Comparison of ENCODE assay signal across 11 cellular contexts in genomic region chr14:61397607-61398006, GRCh38.
"Had no signal": no experiment of that assay in that cellular context is flagged by ENCODE, and none has a peak within 500 bp of the region (broad histone marks: within the 10 kb centered on the region; RNA-seq: fewer than 3 reads in every experiment).

No MANE protein-coding gene starts in this region.

- H3K4me1 Mint-ChIP-seq: stimulated activated memory B cell treated with anti-CD40 and anti-IgM and Interleukin-4, amounts not matched to agents 10 μg/mL and 1 μg/mL and 100 μg/mL, for 72 hours had no signal

- H3K27ac ChIP-seq: adrenal gland, gastroesophageal sphincter, neutrophil, transverse colon had no signal

- H3K9me3 Mint-ChIP-seq: stimulated activated memory B cell treated with anti-CD40 and anti-IgM and Interleukin-4, amounts not matched to agents 10 μg/mL and 1 μg/mL and 100 μg/mL, for 72 hours had no signal

- H3K36me3 ChIP-seq: adrenal gland, gastroesophageal sphincter, neutrophil, transverse colon had no signal

- ATAC-seq: activated CD4-positive, CD25-positive, alpha-beta regulatory T cell treated with anti-CD3 and anti-CD28 coated beads, Interleukin-2, amount 50 U/mL, for 24 hours; gastroesophageal sphincter; left lobe of liver; stimulated activated memory B cell treated with anti-CD40 and anti-IgM and Interleukin-4, amounts not matched to agents 10 μg/mL and 1 μg/mL and 100 μg/mL, for 72 hours had no signal

- DNase-seq: activated effector memory CD4-positive, alpha-beta T cell treated with Interleukin-2 at 50 U/mL for 16 hours; adrenal gland; retina; substantia nigra; T1000; transverse colon had no signal

- H3K36me3 Mint-ChIP-seq: stimulated activated memory B cell treated with anti-CD40 and anti-IgM and Interleukin-4, amounts not matched to agents 10 μg/mL and 1 μg/mL and 100 μg/mL, for 72 hours had no signal

- H3K27ac Mint-ChIP-seq: stimulated activated memory B cell treated with anti-CD40 and anti-IgM and Interleukin-4, amounts not matched to agents 10 μg/mL and 1 μg/mL and 100 μg/mL, for 72 hours had no signal

- H3K4me3 Mint-ChIP-seq: stimulated activated memory B cell treated with anti-CD40 and anti-IgM and Interleukin-4, amounts not matched to agents 10 μg/mL and 1 μg/mL and 100 μg/mL, for 72 hours had no signal

- H3K9me3 ChIP-seq: adrenal gland, gastroesophageal sphincter, neutrophil, transverse colon had no signal
